1 cellular context compared by ENCODE assay signal in the genomic region with DNA sequence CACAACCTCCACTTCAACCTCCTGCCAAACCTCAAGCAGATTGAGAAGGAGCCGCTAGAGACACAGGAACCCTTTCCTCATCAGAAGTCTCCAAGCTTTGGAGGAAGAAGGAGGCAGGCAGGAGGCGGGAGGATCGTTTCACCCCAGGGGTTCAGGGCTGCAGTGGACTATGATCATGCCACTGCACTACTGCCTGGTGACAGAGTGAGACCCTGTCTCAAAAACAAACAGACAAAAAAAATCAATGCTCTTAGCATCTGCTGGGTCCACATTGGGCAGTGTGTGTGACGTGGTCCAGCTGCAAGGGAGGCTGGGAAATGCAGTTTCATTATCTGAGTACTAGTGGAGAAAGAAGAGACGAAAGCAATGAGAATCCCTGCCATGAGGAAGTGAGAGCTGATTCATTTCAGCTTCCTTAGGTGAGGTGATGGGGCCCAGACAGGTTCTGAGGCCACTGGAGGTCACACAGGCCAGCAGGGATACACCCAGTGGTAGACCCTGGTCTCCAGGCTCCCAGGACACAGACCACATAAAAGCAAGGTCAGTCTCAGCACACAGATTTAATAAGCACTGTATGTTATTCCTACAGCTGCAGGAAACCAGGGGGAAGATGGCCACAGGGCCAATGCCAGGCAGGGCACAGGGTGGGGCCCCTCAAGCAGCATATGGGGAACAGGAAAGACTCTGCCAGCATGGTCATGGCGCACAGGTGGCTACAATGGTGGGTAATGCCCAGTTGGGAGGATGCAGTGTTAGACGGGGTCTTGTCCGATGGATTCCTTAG.
A peak's percentile ranks its signal among the peaks of the same experiment; 100 is the strongest.
TF ChIP-seq lines count a peak whose summit lies in the region.

No MANE protein-coding gene starts in this region.

TF ChIP-seq in HepG2, 621 proteins besides CTCF, POLR2A, EP300 and RAD21 (continued from another document and continues in another):
- TF ChIP-seq, protein P1, sequence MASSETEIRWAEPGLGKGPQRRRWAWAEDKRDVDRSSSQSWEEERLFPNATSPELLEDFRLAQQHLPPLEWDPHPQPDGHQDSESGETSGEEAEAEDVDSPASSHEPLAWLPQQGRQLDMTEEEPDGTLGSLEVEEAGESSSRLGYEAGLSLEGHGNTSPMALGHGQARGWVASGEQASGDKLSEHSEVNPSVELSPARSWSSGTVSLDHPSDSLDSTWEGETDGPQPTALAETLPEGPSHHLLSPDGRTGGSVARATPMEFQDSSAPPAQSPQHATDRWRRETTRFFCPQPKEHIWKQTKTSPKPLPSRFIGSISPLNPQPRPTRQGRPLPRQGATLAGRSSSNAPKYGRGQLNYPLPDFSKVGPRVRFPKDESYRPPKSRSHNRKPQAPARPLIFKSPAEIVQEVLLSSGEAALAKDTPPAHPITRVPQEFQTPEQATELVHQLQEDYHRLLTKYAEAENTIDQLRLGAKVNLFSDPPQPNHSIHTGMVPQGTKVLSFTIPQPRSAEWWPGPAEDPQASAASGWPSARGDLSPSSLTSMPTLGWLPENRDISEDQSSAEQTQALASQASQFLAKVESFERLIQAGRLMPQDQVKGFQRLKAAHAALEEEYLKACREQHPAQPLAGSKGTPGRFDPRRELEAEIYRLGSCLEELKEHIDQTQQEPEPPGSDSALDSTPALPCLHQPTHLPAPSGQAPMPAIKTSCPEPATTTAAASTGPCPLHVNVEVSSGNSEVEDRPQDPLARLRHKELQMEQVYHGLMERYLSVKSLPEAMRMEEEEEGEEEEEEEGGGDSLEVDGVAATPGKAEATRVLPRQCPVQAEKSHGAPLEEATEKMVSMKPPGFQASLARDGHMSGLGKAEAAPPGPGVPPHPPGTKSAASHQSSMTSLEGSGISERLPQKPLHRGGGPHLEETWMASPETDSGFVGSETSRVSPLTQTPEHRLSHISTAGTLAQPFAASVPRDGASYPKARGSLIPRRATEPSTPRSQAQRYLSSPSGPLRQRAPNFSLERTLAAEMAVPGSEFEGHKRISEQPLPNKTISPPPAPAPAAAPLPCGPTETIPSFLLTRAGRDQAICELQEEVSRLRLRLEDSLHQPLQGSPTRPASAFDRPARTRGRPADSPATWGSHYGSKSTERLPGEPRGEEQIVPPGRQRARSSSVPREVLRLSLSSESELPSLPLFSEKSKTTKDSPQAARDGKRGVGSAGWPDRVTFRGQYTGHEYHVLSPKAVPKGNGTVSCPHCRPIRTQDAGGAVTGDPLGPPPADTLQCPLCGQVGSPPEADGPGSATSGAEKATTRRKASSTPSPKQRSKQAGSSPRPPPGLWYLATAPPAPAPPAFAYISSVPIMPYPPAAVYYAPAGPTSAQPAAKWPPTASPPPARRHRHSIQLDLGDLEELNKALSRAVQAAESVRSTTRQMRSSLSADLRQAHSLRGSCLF (CRISPR knock-in tag; IDR thresholded peaks at IDR 0.05; ENCODE audit: borderline replicate concordance) = no peak
- peak; percentile 63 for TF ChIP-seq FOXA3 (CRISPR knock-in tag; IDR thresholded peaks at IDR 0.05)
- peak; percentile 82 for TF ChIP-seq HOXA3 (CRISPR knock-in tag; IDR thresholded peaks at IDR 0.05)
- peak; percentile 79 for TF ChIP-seq ARNTL (CRISPR knock-in tag; IDR thresholded peaks at IDR 0.05)
- TF ChIP-seq HNRNPLL (IDR thresholded peaks at IDR 0.05; ENCODE audit: low read depth, low read length, poor library complexity, severe bottlenecking) = no peak
- TF ChIP-seq, protein P2, sequence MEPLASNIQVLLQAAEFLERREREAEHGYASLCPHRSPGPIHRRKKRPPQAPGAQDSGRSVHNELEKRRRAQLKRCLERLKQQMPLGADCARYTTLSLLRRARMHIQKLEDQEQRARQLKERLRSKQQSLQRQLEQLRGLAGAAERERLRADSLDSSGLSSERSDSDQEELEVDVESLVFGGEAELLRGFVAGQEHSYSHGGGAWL (CRISPR knock-in tag; IDR thresholded peaks at IDR 0.05) = no peak
- TF ChIP-seq POLR2G (IDR thresholded peaks at IDR 0.05; ENCODE audit: low read depth, low read length) = peak; percentile 28; the same call in 1 of the 2 replicates
- no peak for TF ChIP-seq SOX6 (IDR thresholded peaks at IDR 0.05)
- TF ChIP-seq SOX6 (CRISPR knock-in tag; IDR thresholded peaks at IDR 0.05) = peak; percentile 61; the same call in 1 of the 2 replicates
- no peak for TF ChIP-seq ZNF354B (CRISPR knock-in tag; IDR thresholded peaks at IDR 0.05)
- no peak for TF ChIP-seq NCOR1 (IDR thresholded peaks at IDR 0.05; ENCODE audit: borderline replicate concordance, low read length)
- peak; percentile 55 for TF ChIP-seq FOXC1 (CRISPR knock-in tag; IDR thresholded peaks at IDR 0.05; ENCODE audit: borderline replicate concordance)
- no peak for TF ChIP-seq NFE2L1 (CRISPR knock-in tag; IDR thresholded peaks at IDR 0.05; ENCODE audit: borderline replicate concordance)
- TF ChIP-seq ZEB1 (IDR thresholded peaks at IDR 0.05; ENCODE audit: insufficient replicate concordance, low read depth) = no peak
- no peak for TF ChIP-seq ZNF644 (CRISPR knock-in tag; IDR thresholded peaks at IDR 0.05; ENCODE audit: low read depth)
- TF ChIP-seq, protein P3, sequence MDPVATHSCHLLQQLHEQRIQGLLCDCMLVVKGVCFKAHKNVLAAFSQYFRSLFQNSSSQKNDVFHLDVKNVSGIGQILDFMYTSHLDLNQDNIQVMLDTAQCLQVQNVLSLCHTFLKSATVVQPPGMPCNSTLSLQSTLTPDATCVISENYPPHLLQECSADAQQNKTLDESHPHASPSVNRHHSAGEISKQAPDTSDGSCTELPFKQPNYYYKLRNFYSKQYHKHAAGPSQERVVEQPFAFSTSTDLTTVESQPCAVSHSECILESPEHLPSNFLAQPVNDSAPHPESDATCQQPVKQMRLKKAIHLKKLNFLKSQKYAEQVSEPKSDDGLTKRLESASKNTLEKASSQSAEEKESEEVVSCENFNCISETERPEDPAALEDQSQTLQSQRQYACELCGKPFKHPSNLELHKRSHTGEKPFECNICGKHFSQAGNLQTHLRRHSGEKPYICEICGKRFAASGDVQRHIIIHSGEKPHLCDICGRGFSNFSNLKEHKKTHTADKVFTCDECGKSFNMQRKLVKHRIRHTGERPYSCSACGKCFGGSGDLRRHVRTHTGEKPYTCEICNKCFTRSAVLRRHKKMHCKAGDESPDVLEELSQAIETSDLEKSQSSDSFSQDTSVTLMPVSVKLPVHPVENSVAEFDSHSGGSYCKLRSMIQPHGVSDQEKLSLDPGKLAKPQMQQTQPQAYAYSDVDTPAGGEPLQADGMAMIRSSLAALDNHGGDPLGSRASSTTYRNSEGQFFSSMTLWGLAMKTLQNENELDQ (CRISPR knock-in tag; IDR thresholded peaks at IDR 0.05; ENCODE audit: borderline replicate concordance) = no peak
- peak; percentile 56; the same call in 1 of the 2 replicates for TF ChIP-seq ELF3 (CRISPR knock-in tag; IDR thresholded peaks at IDR 0.05)
- TF ChIP-seq DR1 (CRISPR knock-in tag; IDR thresholded peaks at IDR 0.05) = peak; percentile 47; the same call in 1 of the 2 replicates
- TF ChIP-seq RFX5 (IDR thresholded peaks at IDR 0.05; ENCODE audit: low read depth, low read length) = peak; percentile 52; the same call in 1 of the 2 replicates
- no peak for TF ChIP-seq ZNF256 (CRISPR knock-in tag; conservative IDR thresholded peaks at IDR 0.05)
- no peak for TF ChIP-seq ZNF510 (CRISPR knock-in tag; IDR thresholded peaks at IDR 0.05; ENCODE audit: low read depth)
- no peak for TF ChIP-seq ZNF781 (CRISPR knock-in tag; IDR thresholded peaks at IDR 0.05; ENCODE audit: borderline replicate concordance, not compliant biosample characterization)
- TF ChIP-seq NRL (CRISPR knock-in tag; IDR thresholded peaks at IDR 0.05; ENCODE audit: borderline replicate concordance) = no peak
- TF ChIP-seq ZNF17 (CRISPR knock-in tag; IDR thresholded peaks at IDR 0.05) = no peak
- TF ChIP-seq, protein P4, sequence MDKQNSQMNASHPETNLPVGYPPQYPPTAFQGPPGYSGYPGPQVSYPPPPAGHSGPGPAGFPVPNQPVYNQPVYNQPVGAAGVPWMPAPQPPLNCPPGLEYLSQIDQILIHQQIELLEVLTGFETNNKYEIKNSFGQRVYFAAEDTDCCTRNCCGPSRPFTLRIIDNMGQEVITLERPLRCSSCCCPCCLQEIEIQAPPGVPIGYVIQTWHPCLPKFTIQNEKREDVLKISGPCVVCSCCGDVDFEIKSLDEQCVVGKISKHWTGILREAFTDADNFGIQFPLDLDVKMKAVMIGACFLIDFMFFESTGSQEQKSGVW (CRISPR knock-in tag; IDR thresholded peaks at IDR 0.05; ENCODE audit: borderline replicate concordance) = no peak
- TF ChIP-seq HDAC2 (CRISPR knock-in tag; IDR thresholded peaks at IDR 0.05) = peak; percentile 76
- TF ChIP-seq, protein P5, sequence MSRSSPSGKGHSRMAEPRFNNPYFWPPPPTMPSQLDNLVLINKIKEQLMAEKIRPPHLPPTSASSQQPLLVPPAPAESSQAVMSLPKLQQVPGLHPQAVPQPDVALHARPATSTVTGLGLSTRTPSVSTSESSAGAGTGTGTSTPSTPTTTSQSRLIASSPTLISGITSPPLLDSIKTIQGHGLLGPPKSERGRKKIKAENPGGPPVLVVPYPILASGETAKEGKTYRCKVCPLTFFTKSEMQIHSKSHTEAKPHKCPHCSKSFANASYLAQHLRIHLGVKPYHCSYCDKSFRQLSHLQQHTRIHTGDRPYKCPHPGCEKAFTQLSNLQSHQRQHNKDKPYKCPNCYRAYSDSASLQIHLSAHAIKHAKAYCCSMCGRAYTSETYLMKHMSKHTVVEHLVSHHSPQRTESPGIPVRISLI (CRISPR knock-in tag; IDR thresholded peaks at IDR 0.05; ENCODE audit: borderline replicate concordance) = peak; percentile 93
- TF ChIP-seq NR1H2 (CRISPR knock-in tag; IDR thresholded peaks at IDR 0.05; ENCODE audit: borderline replicate concordance, low read depth) = no peak
- TF ChIP-seq, protein P6, sequence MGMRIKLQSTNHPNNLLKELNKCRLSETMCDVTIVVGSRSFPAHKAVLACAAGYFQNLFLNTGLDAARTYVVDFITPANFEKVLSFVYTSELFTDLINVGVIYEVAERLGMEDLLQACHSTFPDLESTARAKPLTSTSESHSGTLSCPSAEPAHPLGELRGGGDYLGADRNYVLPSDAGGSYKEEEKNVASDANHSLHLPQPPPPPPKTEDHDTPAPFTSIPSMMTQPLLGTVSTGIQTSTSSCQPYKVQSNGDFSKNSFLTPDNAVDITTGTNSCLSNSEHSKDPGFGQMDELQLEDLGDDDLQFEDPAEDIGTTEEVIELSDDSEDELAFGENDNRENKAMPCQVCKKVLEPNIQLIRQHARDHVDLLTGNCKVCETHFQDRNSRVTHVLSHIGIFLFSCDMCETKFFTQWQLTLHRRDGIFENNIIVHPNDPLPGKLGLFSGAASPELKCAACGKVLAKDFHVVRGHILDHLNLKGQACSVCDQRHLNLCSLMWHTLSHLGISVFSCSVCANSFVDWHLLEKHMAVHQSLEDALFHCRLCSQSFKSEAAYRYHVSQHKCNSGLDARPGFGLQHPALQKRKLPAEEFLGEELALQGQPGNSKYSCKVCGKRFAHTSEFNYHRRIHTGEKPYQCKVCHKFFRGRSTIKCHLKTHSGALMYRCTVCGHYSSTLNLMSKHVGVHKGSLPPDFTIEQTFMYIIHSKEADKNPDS (CRISPR knock-in tag; IDR thresholded peaks at IDR 0.05) = peak; percentile 93
- TF ChIP-seq, protein P7, sequence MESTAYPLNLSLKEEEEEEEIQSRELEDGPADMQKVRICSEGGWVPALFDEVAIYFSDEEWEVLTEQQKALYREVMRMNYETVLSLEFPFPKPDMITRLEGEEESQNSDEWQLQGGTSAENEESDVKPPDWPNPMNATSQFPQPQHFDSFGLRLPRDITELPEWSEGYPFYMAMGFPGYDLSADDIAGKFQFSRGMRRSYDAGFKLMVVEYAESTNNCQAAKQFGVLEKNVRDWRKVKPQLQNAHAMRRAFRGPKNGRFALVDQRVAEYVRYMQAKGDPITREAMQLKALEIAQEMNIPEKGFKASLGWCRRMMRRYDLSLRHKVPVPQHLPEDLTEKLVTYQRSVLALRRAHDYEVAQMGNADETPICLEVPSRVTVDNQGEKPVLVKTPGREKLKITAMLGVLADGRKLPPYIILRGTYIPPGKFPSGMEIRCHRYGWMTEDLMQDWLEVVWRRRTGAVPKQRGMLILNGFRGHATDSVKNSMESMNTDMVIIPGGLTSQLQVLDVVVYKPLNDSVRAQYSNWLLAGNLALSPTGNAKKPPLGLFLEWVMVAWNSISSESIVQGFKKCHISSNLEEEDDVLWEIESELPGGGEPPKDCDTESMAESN (CRISPR knock-in tag; conservative IDR thresholded peaks at IDR 0.05) = no peak
- no peak for TF ChIP-seq JUND (CRISPR knock-in tag; IDR thresholded peaks at IDR 0.05)
- peak; percentile 38; the same call in 1 of the 2 replicates for TF ChIP-seq ZNF205 (CRISPR knock-in tag; IDR thresholded peaks at IDR 0.05)
- no peak; the same call in 1 of the 2 replicates for TF ChIP-seq NR2F2 (IDR thresholded peaks at IDR 0.05; ENCODE audit: borderline replicate concordance, low read depth)
- TF ChIP-seq ZNF432 (CRISPR knock-in tag; IDR thresholded peaks at IDR 0.05; ENCODE audit: borderline replicate concordance) = no peak
- no peak for TF ChIP-seq ZNF260 (CRISPR knock-in tag; IDR thresholded peaks at IDR 0.05; ENCODE audit: borderline replicate concordance, low read depth)
- TF ChIP-seq SETDB1 (CRISPR knock-in tag; IDR thresholded peaks at IDR 0.05; ENCODE audit: borderline replicate concordance) = no peak
- peak; percentile 91; the same call in 1 of the 2 replicates for TF ChIP-seq ZNF383 (CRISPR knock-in tag; IDR thresholded peaks at IDR 0.05; ENCODE audit: borderline replicate concordance)
- no peak for TF ChIP-seq ZNF746 (CRISPR knock-in tag; IDR thresholded peaks at IDR 0.05)
- TF ChIP-seq, protein P8, sequence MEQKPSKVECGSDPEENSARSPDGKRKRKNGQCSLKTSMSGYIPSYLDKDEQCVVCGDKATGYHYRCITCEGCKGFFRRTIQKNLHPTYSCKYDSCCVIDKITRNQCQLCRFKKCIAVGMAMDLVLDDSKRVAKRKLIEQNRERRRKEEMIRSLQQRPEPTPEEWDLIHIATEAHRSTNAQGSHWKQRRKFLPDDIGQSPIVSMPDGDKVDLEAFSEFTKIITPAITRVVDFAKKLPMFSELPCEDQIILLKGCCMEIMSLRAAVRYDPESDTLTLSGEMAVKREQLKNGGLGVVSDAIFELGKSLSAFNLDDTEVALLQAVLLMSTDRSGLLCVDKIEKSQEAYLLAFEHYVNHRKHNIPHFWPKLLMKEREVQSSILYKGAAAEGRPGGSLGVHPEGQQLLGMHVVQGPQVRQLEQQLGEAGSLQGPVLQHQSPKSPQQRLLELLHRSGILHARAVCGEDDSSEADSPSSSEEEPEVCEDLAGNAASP (CRISPR knock-in tag; IDR thresholded peaks at IDR 0.05; ENCODE audit: borderline replicate concordance) = peak; percentile 56
- no peak for TF ChIP-seq RFX3 (CRISPR knock-in tag; IDR thresholded peaks at IDR 0.05)
- TF ChIP-seq CHD4 (IDR thresholded peaks at IDR 0.05; ENCODE audit: borderline replicate concordance, low read length) = no peak
- TF ChIP-seq, protein P9, sequence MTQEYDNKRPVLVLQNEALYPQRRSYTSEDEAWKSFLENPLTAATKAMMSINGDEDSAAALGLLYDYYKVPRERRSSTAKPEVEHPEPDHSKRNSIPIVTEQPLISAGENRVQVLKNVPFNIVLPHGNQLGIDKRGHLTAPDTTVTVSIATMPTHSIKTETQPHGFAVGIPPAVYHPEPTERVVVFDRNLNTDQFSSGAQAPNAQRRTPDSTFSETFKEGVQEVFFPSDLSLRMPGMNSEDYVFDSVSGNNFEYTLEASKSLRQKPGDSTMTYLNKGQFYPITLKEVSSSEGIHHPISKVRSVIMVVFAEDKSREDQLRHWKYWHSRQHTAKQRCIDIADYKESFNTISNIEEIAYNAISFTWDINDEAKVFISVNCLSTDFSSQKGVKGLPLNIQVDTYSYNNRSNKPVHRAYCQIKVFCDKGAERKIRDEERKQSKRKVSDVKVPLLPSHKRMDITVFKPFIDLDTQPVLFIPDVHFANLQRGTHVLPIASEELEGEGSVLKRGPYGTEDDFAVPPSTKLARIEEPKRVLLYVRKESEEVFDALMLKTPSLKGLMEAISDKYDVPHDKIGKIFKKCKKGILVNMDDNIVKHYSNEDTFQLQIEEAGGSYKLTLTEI (CRISPR knock-in tag; conservative IDR thresholded peaks at IDR 0.05) = no peak
- no peak for TF ChIP-seq ZBTB42 (CRISPR knock-in tag; IDR thresholded peaks at IDR 0.05)
- TF ChIP-seq PCBP1 (IDR thresholded peaks at IDR 0.05; ENCODE audit: borderline replicate concordance, low read depth, low read length) = no peak
- no peak for TF ChIP-seq TMF1 (CRISPR knock-in tag; IDR thresholded peaks at IDR 0.05; ENCODE audit: low read depth)
